In the genomic region with DNA sequence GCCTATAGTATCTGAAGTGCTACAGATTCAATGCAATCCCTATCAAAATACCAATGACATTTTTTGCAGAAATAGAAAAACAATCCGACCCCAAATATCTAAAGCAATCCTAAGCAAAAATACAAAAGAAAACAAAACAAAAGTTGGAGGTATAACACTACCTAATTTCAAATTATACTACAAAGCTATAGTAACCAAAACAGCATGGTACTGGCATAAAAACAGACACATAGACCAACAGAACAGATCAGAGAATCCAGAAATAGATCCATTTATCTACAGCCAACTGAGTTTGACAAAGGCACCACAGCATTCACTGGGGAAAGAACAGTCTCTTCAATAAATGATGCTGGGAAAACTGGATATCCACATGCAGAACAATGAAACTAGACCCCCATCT, we compare ENCODE assay signal across 24 cellular contexts.
"Had no signal": no experiment of that assay in that cellular context is flagged by ENCODE, and none has a peak within 500 bp of the region (broad histone marks: within the 10 kb centered on the region; RNA-seq: fewer than 3 reads in every experiment).

No MANE protein-coding gene starts in this region.

- H3K27ac ChIP-seq: colonic mucosa, esophagus muscularis mucosa, foreskin keratinocyte, gastroesophageal sphincter, heart right ventricle, left lung, lower lobe of right lung had no signal

- FAIRE-seq: endothelial cell of umbilical vein, frontal cortex, islet of Langerhans, keratinocyte had no signal

- H3K4me3 Mint-ChIP-seq: dendritic cell treated with granulocyte-macrophage colony-stimulating factor and Interleukin-4, amounts not matched to agents 40 ng/mL and 50 ng/mL, for 4 days; effector memory CD8-positive, alpha-beta T cell; mesothelial cell of epicardium had no signal

- H3K4me3 ChIP-seq: colonic mucosa, esophagus muscularis mucosa, gastroesophageal sphincter, heart right ventricle, left lung, lower lobe of right lung, mucosa of descending colon had no signal

- H3K4me1 ChIP-seq: colonic mucosa, esophagus muscularis mucosa, foreskin keratinocyte, gastroesophageal sphincter, heart right ventricle, left lung, lower lobe of right lung had no signal

- H3K36me3 ChIP-seq: colonic mucosa, left lung, lower lobe of right lung had no signal

- H3K27ac Mint-ChIP-seq: dendritic cell treated with granulocyte-macrophage colony-stimulating factor and Interleukin-4, amounts not matched to agents 40 ng/mL and 50 ng/mL, for 4 days; effector memory CD8-positive, alpha-beta T cell; mesothelial cell of epicardium; naive B cell had no signal

- H3K9me3 ChIP-seq: colonic mucosa had no signal

- ATAC-seq: effector memory CD8-positive, alpha-beta T cell; foreskin keratinocyte; gastroesophageal sphincter; heart right ventricle; left cardiac atrium; left lung; left ventricle myocardium superior; lower lobe of right lung; mucosa of descending colon had no signal

- DNase-seq: colonic mucosa; cortex of kidney; effector CD8-positive, alpha-beta T cell; effector memory CD8-positive, alpha-beta T cell; foreskin keratinocyte; glutamatergic neuron; head of caudate nucleus; heart right ventricle; hippocampal formation; left cardiac atrium; left lung; left ventricle myocardium superior; lower lobe of right lung; mesenchymal stem cell; mucosa of descending colon; naive B cell had no signal

- H3K4me1 Mint-ChIP-seq: mesothelial cell of epicardium had no signal

- H3K27me3 ChIP-seq: colonic mucosa, esophagus muscularis mucosa, foreskin keratinocyte, gastroesophageal sphincter, heart right ventricle, left lung had no signal

- H3K27me3 Mint-ChIP-seq: dendritic cell treated with granulocyte-macrophage colony-stimulating factor and Interleukin-4, amounts not matched to agents 40 ng/mL and 50 ng/mL, for 4 days; effector memory CD8-positive, alpha-beta T cell; naive B cell had no signal
